10 cellular contexts compared by ENCODE assay signal in the genomic region with DNA sequence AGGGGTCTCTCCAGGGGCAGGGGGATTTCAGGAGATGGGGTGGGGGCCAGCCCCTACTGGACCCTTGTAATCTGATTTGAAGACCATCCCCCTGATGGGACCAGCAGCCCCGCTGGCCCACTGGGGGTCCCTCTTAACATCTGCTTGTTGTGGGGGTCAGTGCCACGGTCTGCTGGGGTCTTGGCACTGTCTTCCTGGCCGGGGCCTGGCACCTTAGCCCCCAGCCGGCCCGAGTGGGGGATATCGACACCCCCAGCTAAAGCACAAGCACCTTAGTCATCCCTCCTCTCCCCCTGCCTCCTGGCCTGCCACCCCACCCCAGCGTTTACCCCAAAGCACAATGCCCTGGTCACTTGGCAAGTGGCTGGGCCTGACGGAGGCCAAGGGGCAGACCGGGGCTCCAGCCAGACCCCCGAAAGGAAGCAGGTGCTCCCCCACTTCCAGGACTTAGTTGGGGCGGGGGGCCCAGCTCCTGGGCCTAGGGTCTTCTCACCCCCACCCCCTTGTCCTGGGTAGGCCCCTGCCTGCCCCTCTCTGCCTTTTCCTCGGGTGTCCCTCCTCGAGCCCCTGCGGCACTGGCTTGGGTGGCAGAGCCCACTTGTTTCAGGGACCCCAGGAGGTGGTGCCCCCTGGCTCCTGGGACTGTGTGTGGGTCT. TPM values are rescaled to one million over a fixed set of nuclear protein-coding genes. Genes with fewer than 3 reads are reported as not detected.
DNase-seq lines count a peak whose midpoint lies in the region; ATAC-seq and TF ChIP-seq lines count a peak whose summit lies in the region.
"Had no signal": no experiment of that assay in that cellular context is flagged by ENCODE, and none has a peak within 500 bp of the region (broad histone marks: within the 10 kb centered on the region; RNA-seq: fewer than 3 reads in every experiment).

No MANE protein-coding gene starts in this region.

- peak overlapping the region; percentile 52 to 100 (median 76) for H3K9ac ChIP-seq in skeletal muscle tissue (ENCODE audit: low read depth in 1 of 3, low read length in 3 of 3)

- H3K36me3 ChIP-seq in skeletal muscle tissue (ENCODE audit: control insufficient read depth in 3 of 3, insufficient read depth in 3 of 3, low read length in 3 of 3) = peaks cover 2 to 7% (median 5%) of the 10 kb centered on the region in 3 donors

- H3K27me3 Mint-ChIP-seq in activated B cell treated with CpG ODN at 0.5 μM for 24 hours = no peaks in the 10 kb centered on the region

- DNase-seq in GM12865 (ENCODE audit: low read depth) = no peak
- DNase-seq in activated B cell treated with CpG ODN at 0.5 μM for 24 hours = peak; percentile 19
- peak; percentile 33 for DNase-seq in left ventricle myocardium superior
- DNase-seq in GM10248 (ENCODE audit: extremely low spot score) = no peak
- no peak for DNase-seq in mesenteric fat pad (ENCODE audit: low spot score)
- no peak for DNase-seq in NCI-H1092 treated with DMSO at 0.1 percent for 48 hours (lab: John Stamatoyannopoulos, UW)
- DNase-seq: SHP77 treated with DMSO at 0.1 percent for 48 hours had no signal

- intact Hi-C loops in activated B cell treated with CpG ODN at 0.5 μM for 24 hours (cut with micrococcal nuclease) = loop anchor here (5.0 kb wide), 1 partner anchor 38 kb away; no protein-coding TSS in a partner anchor
- intact Hi-C loops in left ventricle myocardium superior (cut with micrococcal nuclease) = no loop called here

- peak overlapping the region; percentile 100 for H3K27ac Mint-ChIP-seq in activated B cell treated with CpG ODN at 0.5 μM for 24 hours

- TF ChIP-seq CTCF in GM12865 (IDR thresholded peaks at IDR 0.05; ENCODE audit: insufficient read depth, low read depth, low read length, missing control alignments) (no peak), activated B cell treated with CpG ODN at 0.5 μM for 24 hours (IDR thresholded peaks at IDR 0.05) (no peak), GM10248 (IDR thresholded peaks at IDR 0.05; ENCODE audit: control extremely low read depth, extremely low read depth, low read depth, missing control alignments) (no peak)

- H3K9me3 Mint-ChIP-seq in activated B cell treated with CpG ODN at 0.5 μM for 24 hours = no peaks in the 10 kb centered on the region
- H3K9me3 Mint-ChIP-seq: nephron had no signal

- H3K4me1 ChIP-seq in skeletal muscle tissue (ENCODE audit: control insufficient read depth in 3 of 3, insufficient read depth in 3 of 3, low read length in 3 of 3) = peaks cover 25 to 52% (median 28%) of the 10 kb centered on the region in 3 donors

- H3K4me1 Mint-ChIP-seq in activated B cell treated with CpG ODN at 0.5 μM for 24 hours = peaks cover 48% of the 10 kb centered on the region

- H3K4me3 Mint-ChIP-seq in activated B cell treated with CpG ODN at 0.5 μM for 24 hours = peak overlapping the region; percentile 19

- no peaks in the 10 kb centered on the region for H3K27me3 ChIP-seq in skeletal muscle tissue (ENCODE audit: control insufficient read depth in 3 of 3, insufficient read depth in 3 of 3, low read length in 3 of 3)

- ATAC-seq in activated B cell treated with CpG ODN at 0.5 μM for 24 hours (ENCODE audit: low read depth) (no peak), left ventricle myocardium superior (no peak), HG02885 (IDR thresholded peaks at IDR 0.05; ENCODE audit: poor library complexity, unreplicated experiment) (no peak)

- H3K36me3 Mint-ChIP-seq in activated B cell treated with CpG ODN at 0.5 μM for 24 hours (ENCODE audit: low read depth) = peaks cover 30% of the 10 kb centered on the region

- POLR2A ChIA-PET in activated B cell treated with CpG ODN at 0.5 μM for 24 hours (lab: Charles Lee) = interaction anchor here (1.9 to 2.2 kb wide), 2 partner anchors 21 to 264 kb away, joined by 5 to 22 read pairs; partner anchors contain the start of gene DNAJA1
- POLR2A ChIA-PET in GM10248 (lab: Yijun Ruan, JAX) = no interaction called here

- H3K4me3 ChIP-seq in GM12865 (ENCODE audit: low read depth, low read length) (peak overlapping the region; percentile 85), skeletal muscle tissue (ENCODE audit: low read length in 3 of 3) (peak overlapping the region in 2 of 3 donors; percentile 98 to 100)

- H3K9me3 ChIP-seq in skeletal muscle tissue (ENCODE audit: control insufficient read depth in 3 of 3, low read length in 3 of 3) = no peaks in the 10 kb centered on the region

- CTCF ChIA-PET in activated B cell treated with CpG ODN at 0.5 μM for 24 hours (lab: Charles Lee) (no interaction called here), GM10248 (lab: Yijun Ruan, JAX) (interaction anchor here (7.8 kb wide), 1 partner anchor 14 kb away, joined by 53 read pairs; no protein-coding TSS in a partner anchor)

- peak overlapping the region; percentile 99 for H3K27ac ChIP-seq in skeletal muscle tissue (ENCODE audit: low read depth, low read length)

RNA-seq across cellular contexts. Expression of gene NFX1, which starts 1.4 kb away (rescaled TPM):
- 51.0 and 57.2 TPM in 2 replicates for total RNA-seq in activated B cell treated with CpG ODN at 0.5 μM for 24 hours
- total RNA-seq in left ventricle myocardium superior = 31.6 TPM
- 15.1 TPM for total RNA-seq in skeletal muscle tissue
- 39.1 TPM for total RNA-seq in mesenteric fat pad

RNA-seq across cellular contexts. Expression of gene CHMP5, which starts 24.1 kb away (rescaled TPM):
- total RNA-seq in activated B cell treated with CpG ODN at 0.5 μM for 24 hours (27.4 and 28.1 TPM in 2 replicates), left ventricle myocardium superior (49.4 TPM), skeletal muscle tissue (52.7 TPM), mesenteric fat pad (52.0 TPM)

RNA-seq across cellular contexts. Expression of gene BAG1, which starts 24.4 kb away (rescaled TPM):
- total RNA-seq in activated B cell treated with CpG ODN at 0.5 μM for 24 hours (58.3 and 58.9 TPM in 2 replicates), left ventricle myocardium superior (161 TPM), skeletal muscle tissue (40.2 TPM), mesenteric fat pad (131 TPM)

RNA-seq across cellular contexts. Expression of gene SPINK4, which starts 49.0 kb away (rescaled TPM):
- total RNA-seq in activated B cell treated with CpG ODN at 0.5 μM for 24 hours = not detected in 2 replicates
- not detected for total RNA-seq in left ventricle myocardium superior
- total RNA-seq in skeletal muscle tissue = not detected
- total RNA-seq in mesenteric fat pad = not detected

Comparison
In these comparisons a context has a peak if more than half of its experiments do, and no peak if none do; other contexts are left out.
1. DNase-seq: peak in activated B cell treated with CpG ODN at 0.5 μM for 24 hours (single experiment) and left ventricle myocardium superior (single experiment); none in GM12865 (single experiment), GM10248 (single experiment), mesenteric fat pad (single experiment) and NCI-H1092 treated with DMSO at 0.1 percent for 48 hours (single experiment).